ENCODE assay signal across 8 cellular contexts in genomic region chr1:225777583-225778411, GRCh38. TPM values are rescaled to one million over a fixed set of nuclear protein-coding genes. Genes with fewer than 3 reads are reported as not detected.
DNase-seq lines count a peak whose midpoint lies in the region; ATAC-seq and TF ChIP-seq lines count a peak whose summit lies in the region.

SRP9 (plus strand) TSS chr1:225777826; CDS start chr1:225777941, 115 bp downstream.

- H3F3A ChIP-seq in MM.1S (ENCODE audit: insufficient read depth, low read length) (peaks cover 10% of the 10 kb centered on the region), neural progenitor cell (ENCODE audit: low read depth) (peaks cover 14% of the 10 kb centered on the region)

- H4K20me1 ChIP-seq in MM.1S (ENCODE audit: insufficient read depth, low read length) (peaks cover 18% of the 10 kb centered on the region), neural progenitor cell (ENCODE audit: low read depth) (peaks cover 42% of the 10 kb centered on the region)

- peak; percentile 96 for DNase-seq in GF-D8 (lab: John Stamatoyannopoulos, UW)
- peak; percentile 98 for DNase-seq in HCEC 1CT
- peak; percentile 100 for DNase-seq in MM.1S
- DNase-seq in SIG-M5 (lab: John Stamatoyannopoulos, UW), result peak; percentile 97
- peak; percentile 99 for DNase-seq in activated gamma-delta T cell treated with Interleukin-2 at 50 U/mL for 16 hours
- peak; percentile 92 to 96 for DNase-seq in foreskin keratinocyte
- peak; percentile 100 for DNase-seq in neural progenitor cell (ENCODE audit: low spot score)

- H3K4me3 Mint-ChIP-seq in neural progenitor cell, result no peak within 1 kb of the TSS

- ATAC-seq in foreskin keratinocyte, result peak; percentile 99

- H3K4me2 ChIP-seq in MM.1S (ENCODE audit: low read depth, low read length) (peak within 1 kb of the TSS; percentile 66), neural progenitor cell (peak within 1 kb of the TSS; percentile 95)

- H3K27me3 ChIP-seq in MM.1S (replicated peaks; ENCODE audit: insufficient read depth, low read length), result no peaks in the 10 kb centered on the region
- no peaks in the 10 kb centered on the region for H3K27me3 ChIP-seq in foreskin keratinocyte
- H3K27me3 ChIP-seq in neural progenitor cell, result no peaks in the 10 kb centered on the region
- H3K27me3 ChIP-seq in subcutaneous abdominal adipose tissue (ENCODE audit: control insufficient read depth in 5 of 5, insufficient read depth in 4 of 5, low read length in 5 of 5), result no peaks in the 10 kb centered on the region

- H3K27me3 Mint-ChIP-seq in neural progenitor cell (ENCODE audit: insufficient read depth, low read depth), result peaks cover 4% of the 10 kb centered on the region

- TF ChIP-seq CTCF in MM.1S (IDR thresholded peaks at IDR 0.05; ENCODE audit: low read length), result peak; percentile 98
- peak; percentile 98 for TF ChIP-seq CTCF in foreskin keratinocyte (conservative IDR thresholded peaks at IDR 0.05)
- peak; percentile 92 for TF ChIP-seq CTCF in neural progenitor cell (IDR thresholded peaks at IDR 0.05)

- no peaks in the 10 kb centered on the region for H3K9me2 ChIP-seq in MM.1S (replicated peaks; ENCODE audit: insufficient read depth, low read length)

- H3K9ac ChIP-seq in MM.1S (ENCODE audit: low read length) (peak within 1 kb of the TSS; percentile 93), neural progenitor cell (peak within 1 kb of the TSS; percentile 93), subcutaneous abdominal adipose tissue (ENCODE audit: low read length in 5 of 5) (peak within 1 kb of the TSS; percentile 50 to 98 (median 94))

- H3K9me3 ChIP-seq in MM.1S (replicated peaks; ENCODE audit: insufficient read depth, low read length), result no peaks in the 10 kb centered on the region
- no peaks in the 10 kb centered on the region for H3K9me3 ChIP-seq in neural progenitor cell (ENCODE audit: low read depth)
- H3K9me3 ChIP-seq in subcutaneous abdominal adipose tissue (ENCODE audit: control insufficient read depth in 5 of 5, low read length in 5 of 5), result no peaks in the 10 kb centered on the region

- H2AFZ ChIP-seq in MM.1S (ENCODE audit: low read length) (peak within 1 kb of the TSS; percentile 71), neural progenitor cell (replicated peaks) (peak within 1 kb of the TSS; percentile 66)

- peak within 1 kb of the TSS; percentile 30 for H3K27ac Mint-ChIP-seq in neural progenitor cell

- H3K4me3 ChIP-seq in MM.1S (ENCODE audit: low read length) (peak within 1 kb of the TSS; percentile 90), neural progenitor cell (peak within 1 kb of the TSS; percentile 78), subcutaneous abdominal adipose tissue (ENCODE audit: low read depth in 1 of 5, low read length in 5 of 5) (peak within 1 kb of the TSS; percentile 77 to 97 (median 94))

- H3K9me3 Mint-ChIP-seq in neural progenitor cell, result no peaks in the 10 kb centered on the region

- H3K27ac ChIP-seq in MM.1S (ENCODE audit: low read length) (peak within 1 kb of the TSS; percentile 87), foreskin keratinocyte (peak within 1 kb of the TSS; percentile 83), neural progenitor cell (peak within 1 kb of the TSS; percentile 92), subcutaneous abdominal adipose tissue (ENCODE audit: low read depth, low read length) (peak within 1 kb of the TSS; percentile 89)

- peaks cover 7% of the 10 kb centered on the region; the same call in 1 of the 2 replicates for H3K4me1 ChIP-seq in MM.1S (ENCODE audit: low read length)
- peaks cover 11% of the 10 kb centered on the region for H3K4me1 ChIP-seq in foreskin keratinocyte
- peaks cover 28% of the 10 kb centered on the region for H3K4me1 ChIP-seq in neural progenitor cell
- peaks cover 0 to 50% (median 43%) of the 10 kb centered on the region in 5 donors for H3K4me1 ChIP-seq in subcutaneous abdominal adipose tissue (ENCODE audit: control insufficient read depth in 5 of 5, insufficient read depth in 5 of 5, low read length in 5 of 5)

- H3K4me1 Mint-ChIP-seq in neural progenitor cell, result peaks cover 33% of the 10 kb centered on the region

- H3K79me2 ChIP-seq in MM.1S (ENCODE audit: low read length) (peaks cover 55% of the 10 kb centered on the region), neural progenitor cell (ENCODE audit: low read depth) (peaks cover 51% of the 10 kb centered on the region)

- H3K36me3 ChIP-seq in MM.1S (replicated peaks; ENCODE audit: insufficient read depth, low read length), result no peaks in the 10 kb centered on the region; the same call in 1 of the 2 replicates
- peaks cover 5% of the 10 kb centered on the region for H3K36me3 ChIP-seq in neural progenitor cell
- no peaks in the 10 kb centered on the region for H3K36me3 ChIP-seq in subcutaneous abdominal adipose tissue (ENCODE audit: control insufficient read depth in 5 of 5, insufficient read depth in 5 of 5, low read length in 5 of 5)

- peaks cover 13% of the 10 kb centered on the region for H3K36me3 Mint-ChIP-seq in neural progenitor cell

RNA-seq across cellular contexts. Expression of gene SRP9, which starts in this region (rescaled TPM):
- total RNA-seq in foreskin keratinocyte (276 and 283 TPM in 2 replicates), neural progenitor cell (ENCODE audit: low replicate concordance) (751 and 1,104 TPM in 2 replicates)
- polyA plus RNA-seq in foreskin keratinocyte, result 220 and 259 TPM in 2 replicates

Comparison
In these comparisons a context has a peak if more than half of its experiments do, and no peak if none do; other contexts are left out.
1. Peak in every context shown above with its lines: DNase-seq, ATAC-seq, H3K4me3 ChIP-seq and H3K27ac ChIP-seq.